1 cellular context compared by ENCODE assay signal in the genomic region with DNA sequence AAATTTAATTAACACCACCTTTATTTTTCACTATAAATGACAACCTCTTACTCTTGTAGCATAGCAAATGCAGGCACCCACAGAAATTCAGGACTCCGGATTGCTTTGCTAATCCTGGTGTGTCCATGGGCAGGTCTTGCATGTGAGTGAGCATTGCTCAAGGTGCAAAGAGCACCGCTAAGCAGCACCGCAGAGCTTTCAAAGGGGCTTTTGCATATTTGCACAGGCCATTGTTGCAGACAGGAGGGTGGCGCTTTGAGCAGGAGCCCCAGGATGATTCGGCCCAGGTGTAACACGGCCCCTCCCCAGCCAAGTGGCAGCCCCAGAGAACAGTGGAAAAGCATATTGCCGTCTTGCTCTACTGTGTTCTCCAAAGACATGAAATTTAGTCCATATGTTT.
TF ChIP-seq lines count a peak whose summit lies in the region.

No MANE protein-coding gene starts in this region.

TF ChIP-seq in HepG2, 621 proteins besides CTCF, POLR2A, EP300 and RAD21 (continued from another document):
- TF ChIP-seq SOX13 (IDR thresholded peaks at IDR 0.05) (peak; percentile 98), SOX13 (CRISPR knock-in tag; conservative IDR thresholded peaks at IDR 0.05 in 1 of 2, IDR thresholded peaks at IDR 0.05 in 1 of 2) (peak in 1 of 2 experiments; percentile 99; a peak in 2 of 4 replicates), DMAP1 (CRISPR knock-in tag; IDR thresholded peaks at IDR 0.05) (0 out of 2 replicates have a peak, but pooled peaks have one; percentile 23), TOE1 (CRISPR knock-in tag; IDR thresholded peaks at IDR 0.05) (peak; percentile 55; the same call in 1 of the 2 replicates), KDM5B (CRISPR knock-in tag; IDR thresholded peaks at IDR 0.05; ENCODE audit: borderline replicate concordance) (no peak), ZNF484 (CRISPR knock-in tag; IDR thresholded peaks at IDR 0.05; ENCODE audit: borderline replicate concordance, low read depth) (no peak), ZNF614 (CRISPR knock-in tag; IDR thresholded peaks at IDR 0.05; ENCODE audit: borderline replicate concordance) (peak; percentile 75; the same call in 1 of the 2 replicates), ARID4A (CRISPR knock-in tag; IDR thresholded peaks at IDR 0.05; ENCODE audit: borderline replicate concordance) (no peak; the same call in 1 of the 2 replicates), KDM6A (CRISPR knock-in tag; IDR thresholded peaks at IDR 0.05; ENCODE audit: low read depth) (peak; percentile 69; the same call in 1 of the 2 replicates), BRCA1 (CRISPR knock-in tag; IDR thresholded peaks at IDR 0.05) (no peak), NKX3-1 (CRISPR knock-in tag; IDR thresholded peaks at IDR 0.05) (0 out of 2 replicates have a peak, but pooled peaks have one; percentile 43)
- TF ChIP-seq, protein P1, sequence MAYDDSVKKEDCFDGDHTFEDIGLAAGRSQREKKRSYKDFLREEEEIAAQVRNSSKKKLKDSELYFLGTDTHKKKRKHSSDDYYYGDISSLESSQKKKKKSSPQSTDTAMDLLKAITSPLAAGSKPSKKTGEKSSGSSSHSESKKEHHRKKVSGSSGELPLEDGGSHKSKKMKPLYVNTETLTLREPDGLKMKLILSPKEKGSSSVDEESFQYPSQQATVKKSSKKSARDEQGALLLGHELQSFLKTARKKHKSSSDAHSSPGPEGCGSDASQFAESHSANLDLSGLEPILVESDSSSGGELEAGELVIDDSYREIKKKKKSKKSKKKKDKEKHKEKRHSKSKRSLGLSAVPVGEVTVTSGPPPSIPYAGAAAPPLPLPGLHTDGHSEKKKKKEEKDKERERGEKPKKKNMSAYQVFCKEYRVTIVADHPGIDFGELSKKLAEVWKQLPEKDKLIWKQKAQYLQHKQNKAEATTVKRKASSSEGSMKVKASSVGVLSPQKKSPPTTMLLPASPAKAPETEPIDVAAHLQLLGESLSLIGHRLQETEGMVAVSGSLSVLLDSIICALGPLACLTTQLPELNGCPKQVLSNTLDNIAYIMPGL (CRISPR knock-in tag; IDR thresholded peaks at IDR 0.05; ENCODE audit: borderline replicate concordance in 1 of 2, low read depth in 1 of 2): peak in 1 of 2 experiments; percentile 43; a peak in 1 of 4 replicates
